Comparison of ENCODE assay signal across 13 cellular contexts in genomic region chr13:57946361-57946760, GRCh38.
A peak's percentile ranks its signal among the peaks of the same experiment; 100 is the strongest.
DNase-seq lines count a peak whose midpoint lies in the region; ATAC-seq, FAIRE-seq and TF ChIP-seq lines count a peak whose summit lies in the region.
"Had no signal": no experiment of that assay in that cellular context is flagged by ENCODE, and none has a peak within 500 bp of the region (broad histone marks: within the 10 kb centered on the region; RNA-seq: fewer than 3 reads in every experiment).

No MANE protein-coding gene starts in this region.

- no peak for TF ChIP-seq CTCF in GM12878 (IDR thresholded peaks at IDR 0.05 in 2 of 3, conservative IDR thresholded peaks at IDR 0.05 in 1 of 3; ENCODE audit: control insufficient read depth in 2 of 3, extremely low read depth in 1 of 3, insufficient read depth in 1 of 3, low read depth in 3 of 3, low read length in 3 of 3)
- TF ChIP-seq CTCF in lower leg skin (IDR thresholded peaks at IDR 0.05), result no peak

- no peak overlapping the region for H3K27ac Mint-ChIP-seq in stimulated activated memory B cell treated with anti-CD40 and anti-IgM and Interleukin-4, amounts not matched to agents 10 μg/mL and 1 μg/mL and 100 μg/mL, for 72 hours
- H3K27ac Mint-ChIP-seq: activated naive CD8-positive, alpha-beta T cell treated with anti-CD3 and anti-CD28 coated beads, Interleukin-2, amount 10 ng/mL, durations not matched to agents 7 days and 5 days; naive B cell had no signal

- no peaks in the 10 kb centered on the region for H3K4me1 Mint-ChIP-seq in stimulated activated memory B cell treated with anti-CD40 and anti-IgM and Interleukin-4, amounts not matched to agents 10 μg/mL and 1 μg/mL and 100 μg/mL, for 72 hours
- H3K4me1 Mint-ChIP-seq: activated naive CD8-positive, alpha-beta T cell treated with anti-CD3 and anti-CD28 coated beads, Interleukin-2, amount 10 ng/mL, durations not matched to agents 7 days and 5 days; naive B cell had no signal

- no peaks in the 10 kb centered on the region; the same call in 1 of the 3 replicates for H3K9me3 ChIP-seq in GM12878 (replicated peaks; ENCODE audit: control insufficient read depth, insufficient read depth, low read length)

- SMC1A ChIA-PET in GM12878 (lab: Charles Lee; ENCODE audit: uncharacterized antibody, unreplicated experiment), result interaction anchor here (1.0 kb wide), 1 partner anchor 351 kb away, joined by 3 read pairs; no protein-coding TSS in a partner anchor

- no peaks in the 10 kb centered on the region for H3K27me3 ChIP-seq in GM12878 (replicated peaks in 1 of 2; ENCODE audit: control insufficient read depth in 2 of 2, insufficient read depth in 2 of 2, low read length in 1 of 2)

- in situ Hi-C loops in GM12878 (cut with MboI), result no loop called here

- no peak overlapping the region for H3K9ac ChIP-seq in GM12878 (ENCODE audit: control insufficient read depth, insufficient read depth, low read length)

- TF ChIP-seq POLR2A in GM12878 (IDR thresholded peaks at IDR 0.05; ENCODE audit: low read depth, low read length) (no peak), lower leg skin (IDR thresholded peaks at IDR 0.05) (no peak)

- H3K4me3 ChIP-seq in GM12878, result no peak overlapping the region
- no peak overlapping the region for H3K4me3 ChIP-seq in lower leg skin (ENCODE audit: low read depth, poor library complexity, severe bottlenecking)

- no peak for TF ChIP-seq RAD21 in GM12878 (IDR thresholded peaks at IDR 0.05; ENCODE audit: insufficient read depth, low read depth, low read length)

- no peak overlapping the region for H3K4me2 ChIP-seq in GM12878 (ENCODE audit: control insufficient read depth, insufficient read depth)

- H3K9me3 Mint-ChIP-seq in stimulated activated memory B cell treated with anti-CD40 and anti-IgM and Interleukin-4, amounts not matched to agents 10 μg/mL and 1 μg/mL and 100 μg/mL, for 72 hours, result peaks cover 20% of the 10 kb centered on the region

- FAIRE-seq in GM12878 (lab: Jason Lieb, UNC), result peak; percentile 27

- POLR2A ChIA-PET in GM12878 (lab: Charles Lee), result no interaction called here

- H3K4me3 Mint-ChIP-seq in stimulated activated memory B cell treated with anti-CD40 and anti-IgM and Interleukin-4, amounts not matched to agents 10 μg/mL and 1 μg/mL and 100 μg/mL, for 72 hours, result no peak overlapping the region
- H3K4me3 Mint-ChIP-seq: activated naive CD8-positive, alpha-beta T cell treated with anti-CD3 and anti-CD28 coated beads, Interleukin-2, amount 10 ng/mL, durations not matched to agents 7 days and 5 days; naive B cell had no signal

- DNase-seq in H4 (ENCODE audit: low spot score) (peak; percentile 17), GM12878 (ENCODE audit: low read depth, low spot score) (no peak), lower leg skin (ENCODE audit: low spot score in 2 of 2) (no peak), GM03348 (ENCODE audit: low spot score) (no peak), amniotic stem cell (lab: John Stamatoyannopoulos, UW) (no peak)
- DNase-seq: activated CD4-positive, alpha-beta T cell treated with anti-CD3 and anti-CD28 coated beads for 4 hours; activated naive CD8-positive, alpha-beta T cell treated with anti-CD3 and anti-CD28 coated beads, Interleukin-2, amount 10 ng/mL, durations not matched to agents 7 days and 5 days; HCEC 1CT; naive B cell had no signal

- no TSS peak for BruUV-seq in GM12878 (replicated peaks; lab: Mats Ljungman, UMichigan)

- no peaks in the 10 kb centered on the region for H3K79me2 ChIP-seq in GM12878 (ENCODE audit: control insufficient read depth, insufficient read depth, low read length)

- no peaks in the 10 kb centered on the region for H4K20me1 ChIP-seq in GM12878 (ENCODE audit: control insufficient read depth, insufficient read depth)

- no peak overlapping the region for H3K27ac ChIP-seq in GM12878 (ENCODE audit: control insufficient read depth, insufficient read depth)

- no peaks in the 10 kb centered on the region for H3K36me3 Mint-ChIP-seq in stimulated activated memory B cell treated with anti-CD40 and anti-IgM and Interleukin-4, amounts not matched to agents 10 μg/mL and 1 μg/mL and 100 μg/mL, for 72 hours
- H3K36me3 Mint-ChIP-seq: activated naive CD8-positive, alpha-beta T cell treated with anti-CD3 and anti-CD28 coated beads, Interleukin-2, amount 10 ng/mL, durations not matched to agents 7 days and 5 days; naive B cell had no signal

- ATAC-seq in GM19025 (IDR thresholded peaks at IDR 0.05; ENCODE audit: low read depth, unreplicated experiment) (peak; percentile 89), HG03378 (IDR thresholded peaks at IDR 0.05; ENCODE audit: unreplicated experiment) (peak; percentile 98), GM12878 (peak; percentile 88)
- ATAC-seq in stimulated activated memory B cell treated with anti-CD40 and anti-IgM and Interleukin-4, amounts not matched to agents 10 μg/mL and 1 μg/mL and 100 μg/mL, for 72 hours, result no peak
- ATAC-seq: Panc1 had no signal

- CTCF ChIA-PET in GM12878 (lab: Yijun Ruan, JAX), result no interaction called here

- TF ChIP-seq EP300 in GM12878 (IDR thresholded peaks at IDR 0.05; ENCODE audit: borderline replicate concordance in 1 of 2, control insufficient read depth in 1 of 2, low read depth in 2 of 2, low read length in 2 of 2), result no peak

- H2AFZ ChIP-seq in GM12878 (ENCODE audit: control insufficient read depth, low read depth, low read length), result peak overlapping the region; percentile 51

- no peaks in the 10 kb centered on the region for H3K4me1 ChIP-seq in GM12878 (ENCODE audit: control insufficient read depth, insufficient read depth, low read length)

- no peaks in the 10 kb centered on the region for H3K27me3 Mint-ChIP-seq in stimulated activated memory B cell treated with anti-CD40 and anti-IgM and Interleukin-4, amounts not matched to agents 10 μg/mL and 1 μg/mL and 100 μg/mL, for 72 hours
- H3K27me3 Mint-ChIP-seq: activated naive CD8-positive, alpha-beta T cell treated with anti-CD3 and anti-CD28 coated beads, Interleukin-2, amount 10 ng/mL, durations not matched to agents 7 days and 5 days; naive B cell had no signal

- RAD21 ChIA-PET in GM12878 (lab: Charles Lee; ENCODE audit: unreplicated experiment), result no interaction called here

- WGBS in GM12878 (ENCODE audit: insufficient coverage, insufficient replicate concordance, low lambda C conversion rate, missing lambda C conversion rate), result 0% methylated on average over 1 of the region's 1 CpG
- 33 to 44% methylated on average over 1 of the region's 1 CpG for WGBS in lower leg skin, 2 donors

- H3K36me3 ChIP-seq in GM12878 (ENCODE audit: control insufficient read depth in 2 of 2, insufficient read depth in 2 of 2, low read length in 1 of 2), result no peaks in the 10 kb centered on the region

- intact Hi-C loops in GM12878 (cut with micrococcal nuclease; ENCODE audit: unreplicated experiment), result no loop called here
- intact Hi-C loops in lower leg skin (cut with DNase I; ENCODE audit: low total_unique reads), result no loop called here

TF ChIP-seq in GM12878, 131 proteins besides CTCF, POLR2A, EP300 and RAD21 (continues in another document):
- TF ChIP-seq IKZF2 (IDR thresholded peaks at IDR 0.05), result no peak
- TF ChIP-seq ZNF687 (IDR thresholded peaks at IDR 0.05), result no peak
- no peak for TF ChIP-seq MYB (IDR thresholded peaks at IDR 0.05; ENCODE audit: borderline replicate concordance, low read depth, low read length)
- no peak for TF ChIP-seq LARP7 (IDR thresholded peaks at IDR 0.05)
- no peak for TF ChIP-seq WRNIP1 (IDR thresholded peaks at IDR 0.05; ENCODE audit: borderline replicate concordance, low read depth, low read length)
- no peak for TF ChIP-seq EZH2 (IDR thresholded peaks at IDR 0.05; ENCODE audit: borderline replicate concordance, control insufficient read depth, low read depth, low read length)
- no peak for TF ChIP-seq MTA2 (IDR thresholded peaks at IDR 0.05; ENCODE audit: low read depth)
- no peak for TF ChIP-seq CREM (IDR thresholded peaks at IDR 0.05; ENCODE audit: low read depth)
- no peak for TF ChIP-seq POLR2AphosphoS2 (IDR thresholded peaks at IDR 0.05; ENCODE audit: low read depth, low read length)
- TF ChIP-seq TAF1 (IDR thresholded peaks at IDR 0.05; ENCODE audit: borderline replicate concordance, low read depth, low read length), result no peak
- TF ChIP-seq SMARCA5 (IDR thresholded peaks at IDR 0.05), result no peak
